7 cellular contexts compared by ENCODE assay signal in the genomic region with DNA sequence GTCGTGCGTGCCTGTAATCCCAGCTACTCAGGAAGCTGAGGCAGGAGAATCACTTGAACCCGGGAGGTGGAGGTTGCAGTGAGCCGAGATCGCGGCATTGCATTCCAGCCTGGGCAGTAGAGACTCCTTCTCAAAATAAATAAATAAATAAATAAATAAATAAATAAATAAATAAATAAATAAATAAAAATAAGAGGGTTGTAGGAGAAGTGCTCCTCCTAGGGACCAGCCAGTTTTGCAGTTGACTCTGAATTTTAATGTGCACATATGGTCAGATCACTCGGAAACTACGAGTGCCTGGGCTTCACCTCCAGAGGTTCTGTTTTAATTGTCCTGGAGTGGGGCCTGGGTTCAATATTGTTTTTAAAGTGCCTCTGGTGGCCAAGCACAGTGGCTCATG. TPM values are rescaled to one million over a fixed set of nuclear protein-coding genes. Genes with fewer than 3 reads are reported as not detected.
DNase-seq lines count a peak whose midpoint lies in the region; ATAC-seq, FAIRE-seq and TF ChIP-seq lines count a peak whose summit lies in the region.
"Not testable (repeated sequence)": the region's sequence is repeated elsewhere in the genome, so short reads cannot be mapped to it uniquely, and the experiment has no call there.

No MANE protein-coding gene starts in this region.

- H3K36me3 Mint-ChIP-seq in chondrocyte (ENCODE audit: low read depth) (peaks cover 36% of the 10 kb centered on the region), osteocyte (ENCODE audit: unreplicated experiment) (peaks cover 37% of the 10 kb centered on the region)

- not testable (repeated sequence) for ATAC-seq in A549, foreskin keratinocyte

- not testable (repeated sequence) for H3K4me2 ChIP-seq in A549

- H3K36me3 ChIP-seq in HEK293 (ENCODE audit: control insufficient read depth in 2 of 2, insufficient read depth in 1 of 2, low read length in 2 of 2): peaks cover 18 to 54% of the 10 kb centered on the region in 2 experiments

- POLR2A ChIA-PET in A549 (lab: Yijun Ruan, JAX); HEK293 (lab: Yijun Ruan, JAX): not testable (repeated sequence)

- TF ChIP-seq POLR2A in A549 (IDR thresholded peaks at IDR 0.05; ENCODE audit: low read length): not testable (repeated sequence)

- not testable (repeated sequence) for H3K27me3 Mint-ChIP-seq in chondrocyte (ENCODE audit: low read depth); osteocyte (ENCODE audit: unreplicated experiment)

- H3K27me3 ChIP-seq in foreskin keratinocyte: not testable (repeated sequence)

- H3K4me1 Mint-ChIP-seq in chondrocyte (ENCODE audit: low read depth): peaks cover 13% of the 10 kb centered on the region
- not testable (repeated sequence) for H3K4me1 Mint-ChIP-seq in osteocyte (ENCODE audit: unreplicated experiment)

- TF ChIP-seq EP300 in A549 (IDR thresholded peaks at IDR 0.05): not testable (repeated sequence)

- H3K27ac ChIP-seq in A549; HEK293 (ENCODE audit: extremely low read depth, low read depth, low read length); foreskin keratinocyte: not testable (repeated sequence)

- H3K9me3 ChIP-seq in A549; HEK293 (ENCODE audit: control insufficient read depth, insufficient read depth, low read depth, low read length): not testable (repeated sequence)

- not testable (repeated sequence) for FAIRE-seq in A549 (lab: Jason Lieb, UNC)

- DNase-seq in A549 (ENCODE audit: low read depth in 1 of 2, low spot score in 1 of 2) (peak in 1 of 2 experiments; percentile 13), DMS 273 (lab: John Stamatoyannopoulos, UW; ENCODE audit: unreplicated experiment) (peak; percentile 30), NCI-H2227 treated with DMSO at 0.1 percent for 48 hours (lab: John Stamatoyannopoulos, UW) (peak; percentile 2)
- DNase-seq in chondrocyte (ENCODE audit: low spot score); foreskin keratinocyte; osteocyte (ENCODE audit: extremely low spot score, unreplicated experiment): not testable (repeated sequence)

- TF ChIP-seq RAD21 in A549 (conservative IDR thresholded peaks at IDR 0.05 in 1 of 2, IDR thresholded peaks at IDR 0.05 in 1 of 2): not testable (repeated sequence)

- not testable (repeated sequence) for TF ChIP-seq CTCF in A549 (IDR thresholded peaks at IDR 0.05); HEK293 (tag by site-specific recombination; IDR thresholded peaks at IDR 0.05)
- peak; percentile 56 for TF ChIP-seq CTCF in chondrocyte (IDR thresholded peaks at IDR 0.05)
- TF ChIP-seq CTCF in foreskin keratinocyte (conservative IDR thresholded peaks at IDR 0.05): peak; percentile 8
- peak; percentile 18 for TF ChIP-seq CTCF in osteocyte (IDR thresholded peaks at IDR 0.05)

- 95% methylated on average over 8 of the region's 8 CpGs for WGBS in A549 (ENCODE audit: missing lambda C conversion rate)

- not testable (repeated sequence) for H3K4me3 ChIP-seq in A549; HEK293 (ENCODE audit: low read depth, low read length)

- not testable (repeated sequence) for H3K4me3 Mint-ChIP-seq in chondrocyte (ENCODE audit: unreplicated experiment); osteocyte (ENCODE audit: unreplicated experiment)

- H3K4me1 ChIP-seq in A549; HEK293 (ENCODE audit: control insufficient read depth, insufficient read depth, low read length); foreskin keratinocyte: not testable (repeated sequence)

- not testable (repeated sequence) for H3K9me3 Mint-ChIP-seq in chondrocyte (ENCODE audit: low read depth); osteocyte (ENCODE audit: unreplicated experiment)

- not testable (repeated sequence) for H3K27ac Mint-ChIP-seq in chondrocyte (ENCODE audit: unreplicated experiment); osteocyte (ENCODE audit: unreplicated experiment)

- CTCF ChIA-PET in A549 (lab: Yijun Ruan, JAX): not testable (repeated sequence)
- CTCF ChIA-PET in HEK293 (lab: Yijun Ruan, JAX): interaction anchor here (0.7 kb wide), 2 partner anchors 239 to 1362 kb away, joined by 3 to 5 read pairs; no protein-coding TSS in a partner anchor

TF ChIP-seq in A549, 52 proteins besides CTCF, POLR2A, EP300 and RAD21:
- peak; percentile 83 for TF ChIP-seq ZC3H11A (IDR thresholded peaks at IDR 0.05)

TF ChIP-seq in HEK293, 187 proteins besides CTCF, POLR2A, EP300 and RAD21 (continues in another document):
- peak; percentile 81; the same call in 1 of the 2 replicates for TF ChIP-seq ZNF664 (tag by site-specific recombination; IDR thresholded peaks at IDR 0.05)
- TF ChIP-seq ZNF654 (tag by site-specific recombination; IDR thresholded peaks at IDR 0.05; ENCODE audit: low read depth): peak; percentile 55
- TF ChIP-seq ZNF426 (tag by site-specific recombination; IDR thresholded peaks at IDR 0.05): peak; percentile 99
- 0 out of 2 replicates have a peak, but pooled peaks have one; percentile 47 for TF ChIP-seq OVOL3 (tag by site-specific recombination; IDR thresholded peaks at IDR 0.05)
- peak; percentile 76; the same call in 1 of the 2 replicates for TF ChIP-seq ZNF433 (tag by site-specific recombination; IDR thresholded peaks at IDR 0.05; ENCODE audit: low read depth)
- 0 out of 2 replicates have a peak, but pooled peaks have one; percentile 31 for TF ChIP-seq ZNF530 (tag by site-specific recombination; IDR thresholded peaks at IDR 0.05; ENCODE audit: low read depth)
- peak; percentile 84; the same call in 1 of the 2 replicates for TF ChIP-seq ZNF501 (tag by site-specific recombination; IDR thresholded peaks at IDR 0.05)
- peak; percentile 95 for TF ChIP-seq ZNF140 (tag by site-specific recombination; IDR thresholded peaks at IDR 0.05)
- TF ChIP-seq ZNF266 (tag by site-specific recombination; IDR thresholded peaks at IDR 0.05; ENCODE audit: low read depth): peak; percentile 85
- TF ChIP-seq, protein P1, sequence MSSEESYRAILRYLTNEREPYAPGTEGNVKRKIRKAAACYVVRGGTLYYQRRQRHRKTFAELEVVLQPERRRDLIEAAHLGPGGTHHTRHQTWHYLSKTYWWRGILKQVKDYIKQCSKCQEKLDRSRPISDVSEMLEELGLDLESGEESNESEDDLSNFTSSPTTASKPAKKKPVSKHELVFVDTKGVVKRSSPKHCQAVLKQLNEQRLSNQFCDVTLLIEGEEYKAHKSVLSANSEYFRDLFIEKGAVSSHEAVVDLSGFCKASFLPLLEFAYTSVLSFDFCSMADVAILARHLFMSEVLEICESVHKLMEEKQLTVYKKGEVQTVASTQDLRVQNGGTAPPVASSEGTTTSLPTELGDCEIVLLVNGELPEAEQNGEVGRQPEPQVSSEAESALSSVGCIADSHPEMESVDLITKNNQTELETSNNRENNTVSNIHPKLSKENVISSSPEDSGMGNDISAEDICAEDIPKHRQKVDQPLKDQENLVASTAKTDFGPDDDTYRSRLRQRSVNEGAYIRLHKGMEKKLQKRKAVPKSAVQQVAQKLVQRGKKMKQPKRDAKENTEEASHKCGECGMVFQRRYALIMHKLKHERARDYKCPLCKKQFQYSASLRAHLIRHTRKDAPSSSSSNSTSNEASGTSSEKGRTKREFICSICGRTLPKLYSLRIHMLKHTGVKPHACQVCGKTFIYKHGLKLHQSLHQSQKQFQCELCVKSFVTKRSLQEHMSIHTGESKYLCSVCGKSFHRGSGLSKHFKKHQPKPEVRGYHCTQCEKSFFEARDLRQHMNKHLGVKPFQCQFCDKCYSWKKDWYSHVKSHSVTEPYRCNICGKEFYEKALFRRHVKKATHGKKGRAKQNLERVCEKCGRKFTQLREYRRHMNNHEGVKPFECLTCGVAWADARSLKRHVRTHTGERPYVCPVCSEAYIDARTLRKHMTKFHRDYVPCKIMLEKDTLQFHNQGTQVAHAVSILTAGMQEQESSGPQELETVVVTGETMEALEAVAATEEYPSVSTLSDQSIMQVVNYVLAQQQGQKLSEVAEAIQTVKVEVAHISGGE (tag by site-specific recombination; conservative IDR thresholded peaks at IDR 0.05; ENCODE audit: low read depth): peak; percentile 88
- TF ChIP-seq, protein P2, sequence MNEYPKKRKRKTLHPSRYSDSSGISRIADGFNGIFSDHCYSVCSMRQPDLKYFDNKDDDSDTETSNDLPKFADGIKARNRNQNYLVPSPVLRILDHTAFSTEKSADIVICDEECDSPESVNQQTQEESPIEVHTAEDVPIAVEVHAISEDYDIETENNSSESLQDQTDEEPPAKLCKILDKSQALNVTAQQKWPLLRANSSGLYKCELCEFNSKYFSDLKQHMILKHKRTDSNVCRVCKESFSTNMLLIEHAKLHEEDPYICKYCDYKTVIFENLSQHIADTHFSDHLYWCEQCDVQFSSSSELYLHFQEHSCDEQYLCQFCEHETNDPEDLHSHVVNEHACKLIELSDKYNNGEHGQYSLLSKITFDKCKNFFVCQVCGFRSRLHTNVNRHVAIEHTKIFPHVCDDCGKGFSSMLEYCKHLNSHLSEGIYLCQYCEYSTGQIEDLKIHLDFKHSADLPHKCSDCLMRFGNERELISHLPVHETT (tag by site-specific recombination; IDR thresholded peaks at IDR 0.05): peak; percentile 57; the same call in 1 of the 2 replicates
- peak; percentile 19; the same call in 1 of the 2 replicates for TF ChIP-seq RBAK (tag by site-specific recombination; IDR thresholded peaks at IDR 0.05)

RNA-seq across cellular contexts. Expression of a gene that starts 14.8 kb away (rescaled TPM):
- polyA plus RNA-seq in A549 (2011; rRNA removed) (49.0 and 51.4 TPM in 2 replicates), A549 (2017; fragmentation: RNase III; extraction: RNeasy Plus Mini Kit Qiagen cat#74134 plus additional on column Dnase treatment) (22.4 to 23.9 TPM (median 22.4 TPM) in 3 replicates), foreskin keratinocyte (7.9 and 9.6 TPM in 2 replicates)
- polyA plus RNA-seq in A549 (2012; cell fraction: cytosol; rRNA removed): 11.0 and 14.6 TPM in 2 replicates
- 15.2 and 22.5 TPM in 2 replicates for polyA plus RNA-seq in A549 (2012; cell fraction: nucleus; rRNA removed)
- polyA minus RNA-seq in A549 (2011; rRNA and poly(A)+ RNA removed): 21.2 and 21.5 TPM in 2 replicates
- total RNA-seq in chondrocyte (56.0 to 61.0 TPM (median 58.9 TPM) in 3 replicates), foreskin keratinocyte (21.0 and 21.2 TPM in 2 replicates), osteocyte (49.8 and 52.8 TPM in 2 replicates)

RNA-seq across cellular contexts. Expression of a gene that starts 31.5 kb away (rescaled TPM):
- polyA plus RNA-seq in A549 (2011; rRNA removed) (63.7 and 77.2 TPM in 2 replicates), A549 (2017; fragmentation: RNase III; extraction: RNeasy Plus Mini Kit Qiagen cat#74134 plus additional on column Dnase treatment) (56.5 to 72.4 TPM (median 71.8 TPM) in 3 replicates), foreskin keratinocyte (11.2 and 13.8 TPM in 2 replicates)
- 11.5 and 12.0 TPM in 2 replicates for polyA plus RNA-seq in A549 (2012; cell fraction: cytosol; rRNA removed)
- 8.3 and 12.3 TPM in 2 replicates for polyA plus RNA-seq in A549 (2012; cell fraction: nucleus; rRNA removed)
- 15.3 and 15.6 TPM in 2 replicates for polyA minus RNA-seq in A549 (2011; rRNA and poly(A)+ RNA removed)
- total RNA-seq in chondrocyte (123 to 126 TPM (median 123 TPM) in 3 replicates), foreskin keratinocyte (36.5 and 37.8 TPM in 2 replicates), osteocyte (118 and 121 TPM in 2 replicates)
